27 cellular contexts compared by ENCODE assay signal in the genomic region with DNA sequence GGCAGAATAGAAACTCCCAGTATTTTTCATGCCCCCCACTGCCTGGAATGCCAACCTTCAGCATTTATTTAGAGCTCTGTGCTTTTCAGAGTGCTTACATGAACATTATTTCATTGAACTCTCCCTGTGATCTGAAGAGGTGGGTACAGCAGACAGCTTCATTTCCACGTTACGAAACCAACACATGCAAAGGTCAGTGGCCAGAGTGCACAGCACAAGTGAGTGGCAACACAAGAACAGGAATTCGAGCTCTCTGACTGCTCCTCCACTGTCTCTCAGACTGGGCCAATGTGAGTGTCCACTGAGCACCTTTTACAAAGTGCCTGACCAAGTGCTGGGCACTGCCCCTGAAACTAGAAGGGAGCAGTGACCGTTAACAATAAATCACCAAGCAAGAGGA.
"Had no signal": no experiment of that assay in that cellular context is flagged by ENCODE, and none has a peak within 500 bp of the region (broad histone marks: within the 10 kb centered on the region; RNA-seq: fewer than 3 reads in every experiment).

No MANE protein-coding gene starts in this region.

- FAIRE-seq: colon, frontal cortex, islet of Langerhans, TTC549 had no signal

- H3K4me3 Mint-ChIP-seq: activated CD4-positive, alpha-beta memory T cell treated with anti-CD3 and anti-CD28 coated beads for 36 hours; activated T-cell treated with anti-CD3 and anti-CD28 coated beads, Interleukin-2, amount 50 U/mL, for 24 hours; T-helper 1 cell treated with Interleukin-12 subunit alpha and Interleukin-12 subunit beta and Interleukin-4 antibody, amounts not matched to agents 30 μg/mL and 1 μg/mL, for 36 hours had no signal

- H3K27ac ChIP-seq: breast epithelium, epithelial cell of prostate, esophagus squamous epithelium, spleen, testis, upper lobe of right lung, VCaP had no signal

- ATAC-seq: activated CD4-positive, CD25-positive, alpha-beta regulatory T cell treated with anti-CD3 and anti-CD28 coated beads, Interleukin-2, amount 50 U/mL, for 24 hours; left ventricle myocardium superior; right cardiac atrium; upper lobe of right lung had no signal

- H3K27me3 ChIP-seq: breast epithelium, esophagus squamous epithelium, spleen, testis, upper lobe of right lung had no signal

- H3K27me3 Mint-ChIP-seq: activated T-cell treated with anti-CD3 and anti-CD28 coated beads, Interleukin-2, amount 50 U/mL, for 24 hours had no signal

- H3K4me1 ChIP-seq: breast epithelium, spleen, testis, upper lobe of right lung had no signal

- H3K27ac Mint-ChIP-seq: activated CD4-positive, alpha-beta memory T cell treated with anti-CD3 and anti-CD28 coated beads for 36 hours; activated T-cell treated with anti-CD3 and anti-CD28 coated beads, Interleukin-2, amount 50 U/mL, for 24 hours; T-helper 1 cell treated with Interleukin-12 subunit alpha and Interleukin-12 subunit beta and Interleukin-4 antibody, amounts not matched to agents 30 μg/mL and 1 μg/mL, for 36 hours had no signal

- H3K9me3 ChIP-seq: breast epithelium, esophagus squamous epithelium, spleen, testis, upper lobe of right lung had no signal

- H3K36me3 ChIP-seq: breast epithelium, esophagus squamous epithelium, spleen, upper lobe of right lung had no signal

- H3K4me3 ChIP-seq: breast epithelium, esophagus squamous epithelium, spleen, testis, upper lobe of right lung had no signal

- H3K36me3 Mint-ChIP-seq: activated CD4-positive, alpha-beta memory T cell treated with anti-CD3 and anti-CD28 coated beads for 36 hours had no signal

- H3K9me3 Mint-ChIP-seq: activated CD4-positive, alpha-beta memory T cell treated with anti-CD3 and anti-CD28 coated beads for 36 hours; activated T-cell treated with anti-CD3 and anti-CD28 coated beads, Interleukin-2, amount 50 U/mL, for 24 hours; T-helper 1 cell treated with Interleukin-12 subunit alpha and Interleukin-12 subunit beta and Interleukin-4 antibody, amounts not matched to agents 30 μg/mL and 1 μg/mL, for 36 hours had no signal

- DNase-seq: activated CD4-positive, alpha-beta memory T cell treated with anti-CD3 and anti-CD28 coated beads for 36 hours; activated CD4-positive, alpha-beta T cell treated with anti-CD3 and anti-CD28 coated beads for 48 hours; activated CD8-positive, alpha-beta memory T cell treated with anti-CD3 and anti-CD28 coated beads, Interleukin-2, amount 50 U/mL, for 4 hours; activated gamma-delta T cell; activated naive CD4-positive, alpha-beta T cell treated with anti-CD3 and anti-CD28 coated beads, Interleukin-2, amount 50 U/mL, for 16 hours; activated T-cell treated with anti-CD3 and anti-CD28 coated beads, Interleukin-2, amount 50 U/mL, for 24 hours; amygdala; dermis blood vessel endothelial cell; effector CD4-positive, alpha-beta T cell; esophagus squamous epithelium; left ventricle myocardium superior; right cardiac atrium; spleen; stimulated activated naive CD4-positive, alpha-beta T cell treated with Interleukin-2 at 50 U/mL for 16 hours; SW 1271; T-helper 9 cell; testis; upper lobe of right lung had no signal
